ENCODE assay signal across 8 cellular contexts in the genomic region with DNA sequence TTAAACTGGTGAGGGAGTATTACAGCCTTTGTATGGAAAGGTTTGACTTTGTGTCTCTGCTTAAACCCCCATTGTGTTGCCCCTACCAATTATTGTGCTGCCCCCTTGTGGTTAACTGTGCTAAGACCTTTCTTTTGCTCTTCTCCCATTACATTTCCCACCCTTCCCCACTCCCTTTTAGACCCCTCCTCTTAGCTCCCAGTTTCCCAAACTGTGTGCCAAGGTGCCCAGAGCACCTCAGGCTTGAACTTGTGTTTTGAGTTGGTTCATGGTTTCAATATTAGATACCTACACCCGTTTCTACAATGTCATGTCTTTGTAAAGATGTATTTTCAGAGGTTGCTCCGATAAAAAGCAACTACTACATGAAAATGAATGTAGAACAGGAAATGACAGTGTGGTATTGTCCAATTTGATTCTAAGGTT. TPM values are rescaled to one million over a fixed set of nuclear protein-coding genes. Genes with fewer than 3 reads are reported as not detected.
A peak's percentile ranks its signal among the peaks of the same experiment; 100 is the strongest.
DNase-seq lines count a peak whose midpoint lies in the region; ATAC-seq and TF ChIP-seq lines count a peak whose summit lies in the region.

No MANE protein-coding gene starts in this region.

- no peak for DNase-seq in CD14-positive monocyte (ENCODE audit: low spot score)
- DNase-seq in HCEC 1CT = peak; percentile 65
- peak; percentile 33 for DNase-seq in NCI-H526 treated with DMSO at 0.1 percent for 48 hours (lab: John Stamatoyannopoulos, UW)
- peak; percentile 76 for DNase-seq in activated CD8-positive, alpha-beta T cell treated with anti-CD3 and anti-CD28 coated beads, Interleukin-2, amount 10 ng/mL, durations not matched to agents 7 days and 5 days
- DNase-seq in esophagus muscularis mucosa (ENCODE audit: extremely low spot score) = no peak
- DNase-seq in nucleus accumbens (lab: John Stamatoyannopoulos, UW) = peak in 30 of 56 donors; percentile 1 to 51 (median 10)
- no peak for DNase-seq in occipital lobe (lab: John Stamatoyannopoulos, UW)

- H3K27me3 ChIP-seq in esophagus muscularis mucosa = no peaks in the 10 kb centered on the region

- H3K36me3 ChIP-seq in esophagus muscularis mucosa = peaks cover 7 to 15% (median 13%) of the 10 kb centered on the region in 4 donors

- peaks cover 0 to 5% (median 0%) of the 10 kb centered on the region in 4 donors for H3K9me3 ChIP-seq in esophagus muscularis mucosa

- no peak overlapping the region for H3K27ac Mint-ChIP-seq in CD14-positive monocyte
- no peak overlapping the region for H3K27ac Mint-ChIP-seq in activated CD8-positive, alpha-beta T cell treated with anti-CD3 and anti-CD28 coated beads, Interleukin-2, amount 10 ng/mL, durations not matched to agents 7 days and 5 days

- H3K4me1 Mint-ChIP-seq in CD14-positive monocyte = peaks cover 39% of the 10 kb centered on the region
- peaks cover 39% of the 10 kb centered on the region for H3K4me1 Mint-ChIP-seq in activated CD8-positive, alpha-beta T cell treated with anti-CD3 and anti-CD28 coated beads, Interleukin-2, amount 10 ng/mL, durations not matched to agents 7 days and 5 days (ENCODE audit: low read depth)

- no peak overlapping the region for H3K4me3 Mint-ChIP-seq in CD14-positive monocyte
- H3K4me3 Mint-ChIP-seq in activated CD8-positive, alpha-beta T cell treated with anti-CD3 and anti-CD28 coated beads, Interleukin-2, amount 10 ng/mL, durations not matched to agents 7 days and 5 days = no peak overlapping the region

- CTCF ChIA-PET in activated CD8-positive, alpha-beta T cell treated with anti-CD3 and anti-CD28 coated beads, Interleukin-2, amount 10 ng/mL, durations not matched to agents 7 days and 5 days (lab: Charles Lee) = interaction anchor here (0.6 to 10.3 kb wide), 41 partner anchors 10 to 649 kb away, joined by 3 to 89 read pairs (median 4); a partner anchor contains a TSS

- peaks cover 0 to 6% (median 2%) of the 10 kb centered on the region in 7 donors for H3K9me3 Mint-ChIP-seq in CD14-positive monocyte
- no peaks in the 10 kb centered on the region for H3K9me3 Mint-ChIP-seq in activated CD8-positive, alpha-beta T cell treated with anti-CD3 and anti-CD28 coated beads, Interleukin-2, amount 10 ng/mL, durations not matched to agents 7 days and 5 days (ENCODE audit: insufficient read depth)

- TF ChIP-seq CTCF in CD14-positive monocyte (IDR thresholded peaks at IDR 0.05) = peak; percentile 90
- peak; percentile 61 to 73 (median 64) for TF ChIP-seq CTCF in esophagus muscularis mucosa (IDR thresholded peaks at IDR 0.05)

- H3K27ac ChIP-seq in esophagus muscularis mucosa (replicated peaks in 1 of 4) = no peak overlapping the region

- WGBS in esophagus muscularis mucosa = 62% methylated on average over 2 of the region's 2 CpGs

- POLR2A ChIA-PET in activated CD8-positive, alpha-beta T cell treated with anti-CD3 and anti-CD28 coated beads, Interleukin-2, amount 10 ng/mL, durations not matched to agents 7 days and 5 days (lab: Charles Lee) = interaction anchor here (1.0 to 1.3 kb wide), 2 partner anchors 34 to 49 kb away, joined by 3 read pairs; no protein-coding TSS in a partner anchor

- peaks cover 24 to 54% (median 54%) of the 10 kb centered on the region in 4 donors for H3K4me1 ChIP-seq in esophagus muscularis mucosa

- ATAC-seq in activated CD8-positive, alpha-beta T cell treated with anti-CD3 and anti-CD28 coated beads, Interleukin-2, amount 10 ng/mL, durations not matched to agents 7 days and 5 days = no peak
- ATAC-seq in GM18861 (IDR thresholded peaks at IDR 0.05; ENCODE audit: unreplicated experiment) = no peak

- H3K4me3 ChIP-seq in esophagus muscularis mucosa = peak overlapping the region; percentile 7 to 89 (median 49)

- no peak for TF ChIP-seq POLR2A in esophagus muscularis mucosa (IDR thresholded peaks at IDR 0.05; ENCODE audit: low read depth)

- no peak for TF ChIP-seq EP300 in esophagus muscularis mucosa (IDR thresholded peaks at IDR 0.05)

- H3K36me3 Mint-ChIP-seq in CD14-positive monocyte = peaks cover 19% of the 10 kb centered on the region in 2 donors
- H3K36me3 Mint-ChIP-seq in activated CD8-positive, alpha-beta T cell treated with anti-CD3 and anti-CD28 coated beads, Interleukin-2, amount 10 ng/mL, durations not matched to agents 7 days and 5 days (ENCODE audit: low read depth) = peaks cover 25% of the 10 kb centered on the region

- H3K27me3 Mint-ChIP-seq in CD14-positive monocyte (ENCODE audit: low read depth in 3 of 3) = no peaks in the 10 kb centered on the region
- no peaks in the 10 kb centered on the region for H3K27me3 Mint-ChIP-seq in activated CD8-positive, alpha-beta T cell treated with anti-CD3 and anti-CD28 coated beads, Interleukin-2, amount 10 ng/mL, durations not matched to agents 7 days and 5 days (ENCODE audit: low read depth)

- intact Hi-C loops in CD14-positive monocyte (cut with micrococcal nuclease) (loop anchor here (2.0 to 10.0 kb wide), 6 partner anchors 193 to 637 kb away; a partner anchor contains a TSS), esophagus muscularis mucosa (cut with DNase I) (loop anchor here (2.0 to 10.0 kb wide), 4 partner anchors 87 to 323 kb away; a partner anchor contains a TSS)

RNA-seq across cellular contexts. Expression of a gene that starts 2.9 kb away (rescaled TPM):
- 10 to 100 TPM; 23.5 to 34.7 TPM for polyA plus RNA-seq in CD14-positive monocyte
- 10 to 100 TPM; 25.7 to 27.2 TPM for total RNA-seq in activated CD8-positive, alpha-beta T cell treated with anti-CD3 and anti-CD28 coated beads, Interleukin-2, amount 10 ng/mL, durations not matched to agents 7 days and 5 days
- total RNA-seq in esophagus muscularis mucosa = 10 to 100 TPM; 27.0 to 47.8 (median 35.1) TPM
- total RNA-seq in occipital lobe = 40.1 TPM

Comparison
In these comparisons a context has a peak if more than half of its experiments do, and no peak if none do; other contexts are left out.
1. DNase-seq: peak in HCEC 1CT (single experiment), NCI-H526 treated with DMSO at 0.1 percent for 48 hours (single experiment), activated CD8-positive, alpha-beta T cell treated with anti-CD3 and anti-CD28 coated beads, Interleukin-2, amount 10 ng/mL, durations not matched to agents 7 days and 5 days (single experiment) and nucleus accumbens (30 of 56); none in CD14-positive monocyte (single experiment), esophagus muscularis mucosa (single experiment) and occipital lobe (single experiment).